8 cellular contexts compared by ENCODE assay signal in the genomic region with DNA sequence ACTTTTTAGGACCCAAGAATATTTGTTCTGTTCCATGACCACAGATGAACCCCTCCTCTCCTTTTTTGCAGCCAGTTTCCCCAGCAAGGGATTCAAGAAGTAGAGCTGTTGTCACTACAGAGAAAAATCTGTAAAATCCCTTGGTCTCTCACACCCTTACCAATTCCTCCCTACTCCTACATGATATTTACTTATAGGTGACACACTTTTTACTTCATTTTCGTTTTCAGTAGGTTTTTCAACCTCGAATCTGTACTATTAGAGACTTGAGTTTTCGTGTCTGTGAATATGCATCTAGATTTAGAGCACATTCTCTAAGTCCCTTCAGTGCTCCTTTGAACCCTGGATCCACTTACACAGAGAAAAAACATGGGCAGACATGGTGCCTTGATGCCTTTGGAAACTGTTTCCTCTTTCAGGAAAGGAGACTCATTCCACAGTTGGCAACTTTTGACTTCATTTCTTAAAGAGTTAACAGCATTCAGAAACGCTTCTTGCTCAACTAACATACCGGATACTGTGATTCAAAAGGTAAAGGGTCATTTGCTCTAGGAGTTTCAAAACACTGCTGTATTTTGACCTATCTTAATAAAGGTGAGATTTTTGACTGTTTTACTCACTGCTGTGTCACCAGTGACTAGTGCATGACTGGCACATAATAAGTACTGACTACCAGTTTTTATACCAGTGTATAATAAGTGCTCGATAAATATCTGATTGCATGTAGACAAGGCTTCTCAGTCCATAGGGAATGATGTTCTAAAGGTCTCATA. TPM values are rescaled to one million over a fixed set of nuclear protein-coding genes. Genes with fewer than 3 reads are reported as not detected.
DNase-seq lines count a peak whose midpoint lies in the region; ATAC-seq and TF ChIP-seq lines count a peak whose summit lies in the region.

No MANE protein-coding gene starts in this region.

- intact Hi-C loops in activated T-helper 1 cell treated with anti-CD3 and anti-CD28 coated beads, Interleukin-12 subunit alpha, Interleukin-12 subunit beta, Interleukin-2, Interleukin-4 antibody, amounts not matched to agents 30 ng/mL and 10 ng/mL and 1 ng/mL, durations not matched to agents 14 hours and 24 hours and 36 hours (cut with micrococcal nuclease): loop anchor here (1.0 kb wide), 1 partner anchor 83 kb away; no protein-coding TSS in a partner anchor
- intact Hi-C loops in right lobe of liver (cut with DNase I): no loop called here

- H3K9me3 ChIP-seq in HEK293 (ENCODE audit: control insufficient read depth, insufficient read depth, low read depth, low read length) (no peaks in the 10 kb centered on the region), right lobe of liver (no peaks in the 10 kb centered on the region)

- TF ChIP-seq CTCF in HEK293 (tag by site-specific recombination; IDR thresholded peaks at IDR 0.05) (no peak), right lobe of liver (IDR thresholded peaks at IDR 0.05) (no peak)

- POLR2A ChIA-PET in HEK293 (lab: Yijun Ruan, JAX): interaction anchor here (1.2 kb wide), 1 partner anchor 49 kb away, joined by 3 read pairs; no protein-coding TSS in a partner anchor

- H3K36me3 ChIP-seq in HEK293 (ENCODE audit: control insufficient read depth in 2 of 2, insufficient read depth in 1 of 2, low read length in 2 of 2): no peaks in the 10 kb centered on the region
- H3K36me3 ChIP-seq in right lobe of liver: no peaks in the 10 kb centered on the region

- in situ Hi-C loops in Caki2 (cut with HindIII; ENCODE audit: low pct_unique_long_range_greater_than_20kb, low sequenced_read_pairs): no loop called here

- ATAC-seq in right lobe of liver (peak; percentile 93 to 97 (median 94)), GM21576 (IDR thresholded peaks at IDR 0.05; ENCODE audit: unreplicated experiment) (no peak), GM18502 (IDR thresholded peaks at IDR 0.05; ENCODE audit: poor library complexity, unreplicated experiment) (no peak)

- H3K4me3 ChIP-seq in HEK293 (ENCODE audit: low read depth, low read length) (no peak overlapping the region), right lobe of liver (peak overlapping the region in 1 of 3 donors; percentile 6)

- peak overlapping the region; percentile 60 for H3K4me3 Mint-ChIP-seq in activated T-helper 1 cell treated with anti-CD3 and anti-CD28 coated beads, Interleukin-12 subunit alpha, Interleukin-12 subunit beta, Interleukin-2, Interleukin-4 antibody, amounts not matched to agents 30 ng/mL and 10 ng/mL and 1 ng/mL, durations not matched to agents 14 hours and 24 hours and 36 hours

- H3K27ac Mint-ChIP-seq in activated T-helper 1 cell treated with anti-CD3 and anti-CD28 coated beads, Interleukin-12 subunit alpha, Interleukin-12 subunit beta, Interleukin-2, Interleukin-4 antibody, amounts not matched to agents 30 ng/mL and 10 ng/mL and 1 ng/mL, durations not matched to agents 14 hours and 24 hours and 36 hours: peak overlapping the region; percentile 68

- WGBS in right lobe of liver (ENCODE audit: insufficient coverage, low coverage, low lambda C conversion rate, missing lambda C conversion rate): 25% methylated on average over 6 of the region's 6 CpGs

- TF ChIP-seq POLR2A in right lobe of liver (IDR thresholded peaks at IDR 0.05): peak; percentile 65

- H3K36me3 Mint-ChIP-seq in activated T-helper 1 cell treated with anti-CD3 and anti-CD28 coated beads, Interleukin-12 subunit alpha, Interleukin-12 subunit beta, Interleukin-2, Interleukin-4 antibody, amounts not matched to agents 30 ng/mL and 10 ng/mL and 1 ng/mL, durations not matched to agents 14 hours and 24 hours and 36 hours (ENCODE audit: low read depth): no peaks in the 10 kb centered on the region

- peak overlapping the region; percentile 71; the same call in 1 of the 2 replicates for H3K27ac ChIP-seq in HEK293 (ENCODE audit: extremely low read depth, low read depth, low read length)
- peak overlapping the region; percentile 56 for H3K27ac ChIP-seq in right lobe of liver

- DNase-seq in Caki2 (ENCODE audit: low read depth) (peak; percentile 86), right lobe of liver (no peak), DMS53 (lab: John Stamatoyannopoulos, UW) (no peak), superior temporal gyrus (ENCODE audit: extremely low spot score) (no peak)
- DNase-seq in activated T-helper 1 cell treated with anti-CD3 and anti-CD28 coated beads, Interleukin-12 subunit alpha, Interleukin-12 subunit beta, Interleukin-2, Interleukin-4 antibody, amounts not matched to agents 30 ng/mL and 10 ng/mL and 1 ng/mL, durations not matched to agents 14 hours and 24 hours and 36 hours (ENCODE audit: low spot score): no peak

- peaks cover 5% of the 10 kb centered on the region for H3K27me3 Mint-ChIP-seq in activated T-helper 1 cell treated with anti-CD3 and anti-CD28 coated beads, Interleukin-12 subunit alpha, Interleukin-12 subunit beta, Interleukin-2, Interleukin-4 antibody, amounts not matched to agents 30 ng/mL and 10 ng/mL and 1 ng/mL, durations not matched to agents 14 hours and 24 hours and 36 hours (ENCODE audit: insufficient read depth)

- CTCF ChIA-PET in HEK293 (lab: Yijun Ruan, JAX): interaction anchor here (0.6 to 1.6 kb wide), 5 partner anchors 23 to 92 kb away, joined by 3 to 8 read pairs (median 4); partner anchors contain the start of gene LAMA4

- H3K4me1 Mint-ChIP-seq in activated T-helper 1 cell treated with anti-CD3 and anti-CD28 coated beads, Interleukin-12 subunit alpha, Interleukin-12 subunit beta, Interleukin-2, Interleukin-4 antibody, amounts not matched to agents 30 ng/mL and 10 ng/mL and 1 ng/mL, durations not matched to agents 14 hours and 24 hours and 36 hours (ENCODE audit: low read depth): peaks cover 12% of the 10 kb centered on the region

- H3K4me1 ChIP-seq in HEK293 (ENCODE audit: control insufficient read depth, insufficient read depth, low read length) (peaks cover 36% of the 10 kb centered on the region), right lobe of liver (peaks cover 0 to 20% (median 9%) of the 10 kb centered on the region in 4 donors)

- no peaks in the 10 kb centered on the region for H3K27me3 ChIP-seq in right lobe of liver

- peaks cover 4% of the 10 kb centered on the region for H3K9me3 Mint-ChIP-seq in activated T-helper 1 cell treated with anti-CD3 and anti-CD28 coated beads, Interleukin-12 subunit alpha, Interleukin-12 subunit beta, Interleukin-2, Interleukin-4 antibody, amounts not matched to agents 30 ng/mL and 10 ng/mL and 1 ng/mL, durations not matched to agents 14 hours and 24 hours and 36 hours

TF ChIP-seq in HEK293, 187 proteins besides CTCF, POLR2A, EP300 and RAD21:
- peak; percentile 73; the same call in 1 of the 2 replicates for TF ChIP-seq TRIM28 (IDR thresholded peaks at IDR 0.05; ENCODE audit: borderline replicate concordance, low read length)
- no peak for TF ChIP-seq ZNF555 (tag by site-specific recombination; conservative IDR thresholded peaks at IDR 0.05)

RNA-seq across cellular contexts. Expression of gene LAMA4, which starts 50.6 kb away (rescaled TPM):
- total RNA-seq in Caki2 (2014; rRNA removed; shearing (Covaris generic); ENCODE audit: low replicate concordance): 12.0 and 12.4 TPM in 2 replicates
- total RNA-seq in activated T-helper 1 cell treated with anti-CD3 and anti-CD28 coated beads, Interleukin-12 subunit alpha, Interleukin-12 subunit beta, Interleukin-2, Interleukin-4 antibody, amounts not matched to agents 30 ng/mL and 10 ng/mL and 1 ng/mL, durations not matched to agents 14 hours and 24 hours and 36 hours: not detected in 2 replicates
- total RNA-seq in right lobe of liver: 1 to 10 TPM; 2.9 to 8.3 (median 4.2) TPM

Comparison
In these comparisons a context has a peak if more than half of its experiments do, and no peak if none do; other contexts are left out.
1. ATAC-seq: peak in right lobe of liver (4 of 4); none in GM21576 (single experiment) and GM18502 (single experiment).